10 cellular contexts compared by ENCODE assay signal in the genomic region with DNA sequence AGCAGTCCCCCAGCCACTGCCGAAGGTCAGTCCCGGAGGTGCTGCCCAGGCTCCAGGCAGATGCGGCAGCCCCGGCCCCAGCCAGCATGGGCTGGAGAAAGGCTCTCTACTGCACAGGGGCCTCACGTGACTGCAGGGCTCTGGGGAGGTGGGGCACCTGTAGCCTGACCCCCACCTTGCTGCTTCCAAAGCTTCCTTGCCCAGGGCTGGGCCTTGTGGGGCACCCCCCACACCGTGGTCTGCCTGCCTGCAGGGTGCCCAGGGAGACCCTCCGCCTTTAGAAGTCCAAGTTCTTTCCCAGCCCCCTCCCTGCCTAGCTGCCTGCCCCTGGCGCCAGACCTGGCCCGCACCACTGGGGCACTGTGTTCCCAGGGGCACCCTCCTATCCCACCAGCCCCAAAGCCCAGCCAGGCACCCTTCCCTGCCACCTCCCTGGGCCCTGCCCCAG. TPM values are rescaled to one million over a fixed set of nuclear protein-coding genes. Genes with fewer than 3 reads are reported as not detected.
DNase-seq lines count a peak whose midpoint lies in the region; ATAC-seq and TF ChIP-seq lines count a peak whose summit lies in the region.
"Had no signal": no experiment of that assay in that cellular context is flagged by ENCODE, and none has a peak within 500 bp of the region (broad histone marks: within the 10 kb centered on the region; RNA-seq: fewer than 3 reads in every experiment).

No MANE protein-coding gene starts in this region.

- TF ChIP-seq CTCF in SK-N-SH (IDR thresholded peaks at IDR 0.05) (no peak), esophagus muscularis mucosa (IDR thresholded peaks at IDR 0.05) (no peak)

- no peak overlapping the region; a peak in 1 of 4 replicates for H3K4me3 ChIP-seq in SK-N-SH (ENCODE audit: low read depth in 2 of 2, low read length in 1 of 2)
- H3K4me3 ChIP-seq in esophagus muscularis mucosa: no peak overlapping the region
- H3K4me3 ChIP-seq: SJSA1, thoracic aorta had no signal

- no peaks in the 10 kb centered on the region for H3K27me3 ChIP-seq in SK-N-SH (ENCODE audit: insufficient read depth)
- H3K27me3 ChIP-seq in esophagus muscularis mucosa: no peaks in the 10 kb centered on the region
- H3K27me3 ChIP-seq: SJSA1 had no signal

- no peak overlapping the region for H2AFZ ChIP-seq in SK-N-SH (ENCODE audit: low read depth)

- H3K4me3 Mint-ChIP-seq in stimulated activated effector memory CD8-positive, alpha-beta T cell treated with anti-CD3 and anti-CD28 coated beads, Interleukin-12 subunit alpha, Interleukin-12 subunit beta, amount 100 ng/mL, for 72 hours: no peak overlapping the region
- H3K4me3 Mint-ChIP-seq: H9 had no signal

- no peaks in the 10 kb centered on the region for H3K9me2 ChIP-seq in SK-N-SH

- no peak for DNase-seq in SK-N-SH
- DNase-seq in esophagus muscularis mucosa (ENCODE audit: extremely low spot score): no peak
- DNase-seq in stimulated activated effector memory CD8-positive, alpha-beta T cell treated with anti-CD3 and anti-CD28 coated beads, Interleukin-12 subunit alpha, Interleukin-12 subunit beta, amount 100 ng/mL, for 72 hours (ENCODE audit: low spot score in 2 of 2): no peak
- no peak for DNase-seq in T-helper 2 cell
- no peak for DNase-seq in GM19238 (ENCODE audit: insufficient read length, low spot score)
- DNase-seq: NCI-H1048 had no signal

- intact Hi-C loops in esophagus muscularis mucosa (cut with DNase I): loop anchor here (10.0 kb wide), 1 partner anchor 135 kb away; no protein-coding TSS in a partner anchor

- peak overlapping the region; percentile 58 for H3K27ac Mint-ChIP-seq in stimulated activated effector memory CD8-positive, alpha-beta T cell treated with anti-CD3 and anti-CD28 coated beads, Interleukin-12 subunit alpha, Interleukin-12 subunit beta, amount 100 ng/mL, for 72 hours

- WGBS in SK-N-SH (ENCODE audit: low lambda C conversion rate): 72% methylated on average over 6 of the region's 9 CpGs
- WGBS in esophagus muscularis mucosa: 63% methylated on average over 6 of the region's 9 CpGs

- H3K4me2 ChIP-seq in SK-N-SH: no peak overlapping the region
- H3K4me2 ChIP-seq: KMS-11 had no signal

- H3K4me1 ChIP-seq in SK-N-SH (ENCODE audit: control insufficient read depth in 1 of 2, insufficient read depth in 2 of 2, low read depth in 1 of 2, low read length in 1 of 2) (peaks cover 0 to 18% of the 10 kb centered on the region in 2 experiments; a peak in 1 of 4 replicates), esophagus muscularis mucosa (peaks cover 0 to 27% (median 18%) of the 10 kb centered on the region in 4 donors)

- CTCF ChIA-PET in SK-N-SH (lab: Yijun Ruan, JAX): interaction anchor here (0.7 to 16.4 kb wide), 21 partner anchors 11 to 112 kb away, joined by 3 to 501 read pairs (median 5); partner anchors contain the start of gene TANGO2

- no peaks in the 10 kb centered on the region for H3K9me3 Mint-ChIP-seq in stimulated activated effector memory CD8-positive, alpha-beta T cell treated with anti-CD3 and anti-CD28 coated beads, Interleukin-12 subunit alpha, Interleukin-12 subunit beta, amount 100 ng/mL, for 72 hours
- H3K9me3 Mint-ChIP-seq: H9 had no signal

- H3K9me3 ChIP-seq in SK-N-SH (no peaks in the 10 kb centered on the region), esophagus muscularis mucosa (no peaks in the 10 kb centered on the region)
- H3K9me3 ChIP-seq: SJSA1, thoracic aorta had no signal

- no peak for TF ChIP-seq POLR2A in esophagus muscularis mucosa (IDR thresholded peaks at IDR 0.05; ENCODE audit: low read depth)

- H3K36me3 Mint-ChIP-seq in stimulated activated effector memory CD8-positive, alpha-beta T cell treated with anti-CD3 and anti-CD28 coated beads, Interleukin-12 subunit alpha, Interleukin-12 subunit beta, amount 100 ng/mL, for 72 hours: peaks cover 21% of the 10 kb centered on the region

- 0 out of 2 replicates have a peak, but pooled peaks cover 6% of the 10 kb centered on the region for H4K20me1 ChIP-seq in SK-N-SH (ENCODE audit: insufficient read depth)

- no peak for TF ChIP-seq EP300 in SK-N-SH (IDR thresholded peaks at IDR 0.05; ENCODE audit: borderline replicate concordance in 1 of 2, low read depth in 1 of 2, low read length in 1 of 2)
- no peak for TF ChIP-seq EP300 in esophagus muscularis mucosa (IDR thresholded peaks at IDR 0.05)

- H3K9ac ChIP-seq in SK-N-SH: no peak overlapping the region
- H3K9ac ChIP-seq: KMS-11 had no signal

- POLR2A ChIA-PET in SK-N-SH (lab: Yijun Ruan, JAX): interaction anchor here (1.2 to 6.7 kb wide), 3 partner anchors 16 to 44 kb away, joined by 3 to 63 read pairs (median 5); no protein-coding TSS in a partner anchor

- no peaks in the 10 kb centered on the region for H3K79me2 ChIP-seq in SK-N-SH (ENCODE audit: insufficient read depth)

- H3K4me1 Mint-ChIP-seq in stimulated activated effector memory CD8-positive, alpha-beta T cell treated with anti-CD3 and anti-CD28 coated beads, Interleukin-12 subunit alpha, Interleukin-12 subunit beta, amount 100 ng/mL, for 72 hours: peaks cover 27% of the 10 kb centered on the region

- TF ChIP-seq RAD21 in SK-N-SH (IDR thresholded peaks at IDR 0.05; ENCODE audit: low read length): no peak

- H3K27ac ChIP-seq in SK-N-SH (ENCODE audit: low read depth in 2 of 2, low read length in 1 of 2) (no peak overlapping the region; a peak in 1 of 4 replicates), esophagus muscularis mucosa (replicated peaks in 1 of 4) (peak overlapping the region; percentile 3 to 48 (median 36))
- H3K27ac ChIP-seq: KMS-11, SJSA1 had no signal

- ATAC-seq in stimulated activated effector memory CD8-positive, alpha-beta T cell treated with anti-CD3 and anti-CD28 coated beads, Interleukin-12 subunit alpha, Interleukin-12 subunit beta, amount 100 ng/mL, for 72 hours: no peak

- H3F3A ChIP-seq in SK-N-SH (replicated peaks; ENCODE audit: insufficient read depth): peaks cover 8% of the 10 kb centered on the region

- H3K36me3 ChIP-seq in SK-N-SH (replicated peaks in 1 of 2; ENCODE audit: control insufficient read depth in 1 of 2, insufficient read depth in 2 of 2, low read length in 1 of 2): peaks cover 4 to 57% of the 10 kb centered on the region in 2 experiments
- H3K36me3 ChIP-seq in esophagus muscularis mucosa: peaks cover 16 to 88% (median 79%) of the 10 kb centered on the region in 4 donors

TF ChIP-seq in SK-N-SH, 30 proteins besides CTCF, POLR2A, EP300 and RAD21:
- TF ChIP-seq POLR2AphosphoS5 (IDR thresholded peaks at IDR 0.05; ENCODE audit: low read depth, low read length) (0 out of 2 replicates have a peak, but pooled peaks have one; percentile 3), EZH2phosphoT487 (IDR thresholded peaks at IDR 0.05; ENCODE audit: borderline replicate concordance, low read depth) (no peak), PBX3 (IDR thresholded peaks at IDR 0.05) (0 out of 2 replicates have a peak, but pooled peaks have one; percentile 1), TEAD4 (IDR thresholded peaks at IDR 0.05; ENCODE audit: borderline replicate concordance, insufficient read depth) (no peak), RCOR1 (IDR thresholded peaks at IDR 0.05; ENCODE audit: low read length) (no peak)

RNA-seq across cellular contexts. Expression of gene TXNRD2, which starts 28.4 kb away (rescaled TPM):
- polyA plus RNA-seq in SK-N-SH (2012; rRNA removed): 33.5 and 34.7 TPM in 2 replicates
- polyA plus RNA-seq in SK-N-SH (2012; cell fraction: cytosol; rRNA removed): 16.1 and 21.5 TPM in 2 replicates
- polyA plus RNA-seq in SK-N-SH (2012; cell fraction: nucleus; rRNA removed): 59.6 and 61.9 TPM in 2 replicates
- 10 to 100 TPM; 12.9 to 27.2 (median 23.9) TPM for total RNA-seq in esophagus muscularis mucosa

RNA-seq across cellular contexts. Expression of gene COMT, which starts 28.5 kb away (rescaled TPM):
- polyA plus RNA-seq in SK-N-SH (2012; rRNA removed): 205 and 343 TPM in 2 replicates
- 170 and 298 TPM in 2 replicates for polyA plus RNA-seq in SK-N-SH (2012; cell fraction: cytosol; rRNA removed)
- polyA plus RNA-seq in SK-N-SH (2012; cell fraction: nucleus; rRNA removed): 209 and 222 TPM in 2 replicates
- total RNA-seq in esophagus muscularis mucosa: 100 to 1,000 TPM; 141 to 231 (median 196) TPM

RNA-seq across cellular contexts. Expression of gene ARVCF, which starts 46.6 kb away (rescaled TPM):
- polyA plus RNA-seq in SK-N-SH (2012; rRNA removed): 27.4 and 33.0 TPM in 2 replicates
- polyA plus RNA-seq in SK-N-SH (2012; cell fraction: cytosol; rRNA removed): 8.7 and 26.7 TPM in 2 replicates
- polyA plus RNA-seq in SK-N-SH (2012; cell fraction: nucleus; rRNA removed): 105 and 141 TPM in 2 replicates
- 10 to 100 TPM; 31.1 to 55.8 (median 44.6) TPM for total RNA-seq in esophagus muscularis mucosa

RNA-seq across cellular contexts. Expression of gene TANGO2, which starts 50.9 kb away (rescaled TPM):
- 20.7 and 25.5 TPM in 2 replicates for polyA plus RNA-seq in SK-N-SH (2012; rRNA removed)
- polyA plus RNA-seq in SK-N-SH (2012; cell fraction: cytosol; rRNA removed): 10.1 and 15.9 TPM in 2 replicates
- 28.8 and 32.7 TPM in 2 replicates for polyA plus RNA-seq in SK-N-SH (2012; cell fraction: nucleus; rRNA removed)
- 10 to 100 TPM; 37.1 to 44.4 (median 42.3) TPM for total RNA-seq in esophagus muscularis mucosa

Comparison
In these comparisons a context has a peak if more than half of its experiments do, and no peak if none do; other contexts are left out.
1. H3K27ac ChIP-seq: peak in esophagus muscularis mucosa (4 of 4); none in SK-N-SH (0 of 2).